8 cellular contexts compared by ENCODE assay signal in the genomic region with DNA sequence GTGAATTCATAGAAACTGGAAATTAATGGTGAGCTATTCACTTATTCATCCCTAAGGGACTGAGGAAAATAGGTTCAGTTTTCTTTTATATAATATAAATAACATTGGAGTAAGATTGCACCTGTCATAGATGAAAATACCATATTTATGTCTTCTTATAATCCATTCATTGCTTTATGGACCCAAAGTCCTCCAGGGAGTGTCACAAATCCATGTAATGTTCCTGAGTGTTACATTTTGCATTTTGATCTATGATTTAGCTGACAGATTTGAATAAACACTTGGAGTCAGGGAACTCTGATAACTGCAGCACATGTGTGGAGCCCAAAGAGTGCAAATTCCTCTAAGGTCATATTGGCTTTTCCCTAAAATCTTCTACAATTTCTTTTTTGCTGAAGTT.
"Had no signal": no experiment of that assay in that cellular context is flagged by ENCODE, and none has a peak within 500 bp of the region (broad histone marks: within the 10 kb centered on the region; RNA-seq: fewer than 3 reads in every experiment).

No MANE protein-coding gene starts in this region.

- H2AFZ ChIP-seq: GM23248 had no signal

- H3K9ac ChIP-seq: GM23248 had no signal

- H3K27ac ChIP-seq: GM23248 had no signal

- DNase-seq: GM23248, GOT3, H7, HFFc6, IMR-90 had no signal

- H3K9me3 ChIP-seq: HAP-1 had no signal

- H3K36me3 ChIP-seq: HAP-1 had no signal

- ATAC-seq: HCT116, K562 had no signal

- H3K4me3 ChIP-seq: GM23248, HAP-1, K562 had no signal
